ENCODE assay signal across 1 cellular context in genomic region chr16:73015612-73016487, GRCh38.
TF ChIP-seq lines count a peak whose summit lies in the region.

No MANE protein-coding gene starts in this region.

TF ChIP-seq in HepG2, 621 proteins besides CTCF, POLR2A, EP300 and RAD21 (continued from another document and continues in another):
- TF ChIP-seq ASH2L (IDR thresholded peaks at IDR 0.05; ENCODE audit: insufficient read length, low read depth, low read length) (peak; percentile 41), ZNF790 (CRISPR knock-in tag; IDR thresholded peaks at IDR 0.05; ENCODE audit: borderline replicate concordance) (no peak), NR2F6 (IDR thresholded peaks at IDR 0.05) (peak; percentile 11; the same call in 1 of the 2 replicates), NR2F6 (CRISPR knock-in tag; IDR thresholded peaks at IDR 0.05) (0 out of 2 replicates have a peak, but pooled peaks have one; percentile 11), NR2C2 (CRISPR knock-in tag; IDR thresholded peaks at IDR 0.05; ENCODE audit: borderline replicate concordance) (peak; percentile 29; the same call in 1 of the 2 replicates), CREM (IDR thresholded peaks at IDR 0.05) (peak; percentile 49; the same call in 1 of the 2 replicates), CREM (CRISPR knock-in tag; IDR thresholded peaks at IDR 0.05) (no peak), ETV5 (CRISPR knock-in tag; IDR thresholded peaks at IDR 0.05; ENCODE audit: borderline replicate concordance) (peak; percentile 13; the same call in 1 of the 2 replicates), ARNTL (CRISPR knock-in tag; IDR thresholded peaks at IDR 0.05) (0 out of 2 replicates have a peak, but pooled peaks have one; percentile 37), ZNF562 (CRISPR knock-in tag; IDR thresholded peaks at IDR 0.05; ENCODE audit: borderline replicate concordance) (no peak), HNF4G (IDR thresholded peaks at IDR 0.05; ENCODE audit: borderline replicate concordance, low read depth, low read length) (peak; percentile 17; the same call in 1 of the 2 replicates), HNF4G (CRISPR knock-in tag; IDR thresholded peaks at IDR 0.05; ENCODE audit: borderline replicate concordance, low read depth) (no peak), YEATS4 (CRISPR knock-in tag; IDR thresholded peaks at IDR 0.05; ENCODE audit: borderline replicate concordance) (peak; percentile 44; the same call in 1 of the 2 replicates), NONO (IDR thresholded peaks at IDR 0.05) (no peak), NONO (CRISPR knock-in tag; conservative IDR thresholded peaks at IDR 0.05) (no peak), PAX8 (CRISPR knock-in tag; IDR thresholded peaks at IDR 0.05; ENCODE audit: borderline replicate concordance) (peak; percentile 86; the same call in 1 of the 2 replicates), CENPX (CRISPR knock-in tag; IDR thresholded peaks at IDR 0.05) (no peak), SMYD3 (CRISPR knock-in tag; IDR thresholded peaks at IDR 0.05) (no peak), GZF1 (CRISPR knock-in tag; IDR thresholded peaks at IDR 0.05) (no peak), NFYC (CRISPR knock-in tag; IDR thresholded peaks at IDR 0.05) (peak; percentile 39; the same call in 1 of the 2 replicates), AKAP8 (CRISPR knock-in tag; IDR thresholded peaks at IDR 0.05) (no peak), ARNT (IDR thresholded peaks at IDR 0.05) (no peak), CBFB (CRISPR knock-in tag; IDR thresholded peaks at IDR 0.05) (peak; percentile 97), ZNF160 (CRISPR knock-in tag; IDR thresholded peaks at IDR 0.05) (no peak), EHMT2 (IDR thresholded peaks at IDR 0.05; ENCODE audit: borderline replicate concordance, low read depth, low read length) (peak; percentile 94), FOSL2 (CRISPR knock-in tag; IDR thresholded peaks at IDR 0.05) (peak; percentile 64), UBTF (CRISPR knock-in tag; IDR thresholded peaks at IDR 0.05) (peak; percentile 64), ZNF83 (CRISPR knock-in tag; IDR thresholded peaks at IDR 0.05; ENCODE audit: borderline replicate concordance) (peak; percentile 82; the same call in 1 of the 2 replicates), ZBTB20 (CRISPR knock-in tag; IDR thresholded peaks at IDR 0.05; ENCODE audit: borderline replicate concordance, low read depth) (no peak), HOXA5 (CRISPR knock-in tag; IDR thresholded peaks at IDR 0.05) (peak; percentile 40; the same call in 1 of the 2 replicates), SIN3B (IDR thresholded peaks at IDR 0.05; ENCODE audit: low read length) (0 out of 2 replicates have a peak, but pooled peaks have one; percentile 19), ZBTB26 (CRISPR knock-in tag; IDR thresholded peaks at IDR 0.05; ENCODE audit: borderline replicate concordance) (peak; percentile 35; the same call in 1 of the 2 replicates), ZNF605 (CRISPR knock-in tag; IDR thresholded peaks at IDR 0.05) (0 out of 2 replicates have a peak, but pooled peaks have one; percentile 61), ISX (CRISPR knock-in tag; conservative IDR thresholded peaks at IDR 0.05) (no peak), ZNF768 (CRISPR knock-in tag; IDR thresholded peaks at IDR 0.05) (peak; percentile 32; the same call in 1 of the 2 replicates)
- TF ChIP-seq, protein P1, sequence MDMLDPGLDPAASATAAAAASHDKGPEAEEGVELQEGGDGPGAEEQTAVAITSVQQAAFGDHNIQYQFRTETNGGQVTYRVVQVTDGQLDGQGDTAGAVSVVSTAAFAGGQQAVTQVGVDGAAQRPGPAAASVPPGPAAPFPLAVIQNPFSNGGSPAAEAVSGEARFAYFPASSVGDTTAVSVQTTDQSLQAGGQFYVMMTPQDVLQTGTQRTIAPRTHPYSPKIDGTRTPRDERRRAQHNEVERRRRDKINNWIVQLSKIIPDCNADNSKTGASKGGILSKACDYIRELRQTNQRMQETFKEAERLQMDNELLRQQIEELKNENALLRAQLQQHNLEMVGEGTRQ (IDR thresholded peaks at IDR 0.05; ENCODE audit: low read depth, low read length): no peak
- TF ChIP-seq, protein P1 (CRISPR knock-in tag; IDR thresholded peaks at IDR 0.05; ENCODE audit: borderline replicate concordance): no peak
- TF ChIP-seq, protein P2, sequence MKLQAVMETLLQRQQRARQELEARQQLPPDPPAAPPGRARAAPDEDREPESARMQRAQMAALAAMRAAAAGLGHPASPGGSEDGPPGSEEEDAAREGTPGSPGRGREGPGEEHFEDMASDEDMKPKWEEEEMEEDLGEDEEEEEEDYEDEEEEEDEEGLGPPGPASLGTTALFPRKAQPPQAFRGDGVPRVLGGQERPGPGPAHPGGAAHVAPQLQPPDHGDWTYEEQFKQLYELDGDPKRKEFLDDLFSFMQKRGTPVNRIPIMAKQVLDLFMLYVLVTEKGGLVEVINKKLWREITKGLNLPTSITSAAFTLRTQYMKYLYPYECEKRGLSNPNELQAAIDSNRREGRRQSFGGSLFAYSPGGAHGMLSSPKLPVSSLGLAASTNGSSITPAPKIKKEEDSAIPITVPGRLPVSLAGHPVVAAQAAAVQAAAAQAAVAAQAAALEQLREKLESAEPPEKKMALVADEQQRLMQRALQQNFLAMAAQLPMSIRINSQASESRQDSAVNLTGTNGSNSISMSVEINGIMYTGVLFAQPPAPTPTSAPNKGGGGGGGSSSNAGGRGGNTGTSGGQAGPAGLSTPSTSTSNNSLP (IDR thresholded peaks at IDR 0.05; ENCODE audit: low read depth, low read length): peak; percentile 86
- TF ChIP-seq, protein P3, sequence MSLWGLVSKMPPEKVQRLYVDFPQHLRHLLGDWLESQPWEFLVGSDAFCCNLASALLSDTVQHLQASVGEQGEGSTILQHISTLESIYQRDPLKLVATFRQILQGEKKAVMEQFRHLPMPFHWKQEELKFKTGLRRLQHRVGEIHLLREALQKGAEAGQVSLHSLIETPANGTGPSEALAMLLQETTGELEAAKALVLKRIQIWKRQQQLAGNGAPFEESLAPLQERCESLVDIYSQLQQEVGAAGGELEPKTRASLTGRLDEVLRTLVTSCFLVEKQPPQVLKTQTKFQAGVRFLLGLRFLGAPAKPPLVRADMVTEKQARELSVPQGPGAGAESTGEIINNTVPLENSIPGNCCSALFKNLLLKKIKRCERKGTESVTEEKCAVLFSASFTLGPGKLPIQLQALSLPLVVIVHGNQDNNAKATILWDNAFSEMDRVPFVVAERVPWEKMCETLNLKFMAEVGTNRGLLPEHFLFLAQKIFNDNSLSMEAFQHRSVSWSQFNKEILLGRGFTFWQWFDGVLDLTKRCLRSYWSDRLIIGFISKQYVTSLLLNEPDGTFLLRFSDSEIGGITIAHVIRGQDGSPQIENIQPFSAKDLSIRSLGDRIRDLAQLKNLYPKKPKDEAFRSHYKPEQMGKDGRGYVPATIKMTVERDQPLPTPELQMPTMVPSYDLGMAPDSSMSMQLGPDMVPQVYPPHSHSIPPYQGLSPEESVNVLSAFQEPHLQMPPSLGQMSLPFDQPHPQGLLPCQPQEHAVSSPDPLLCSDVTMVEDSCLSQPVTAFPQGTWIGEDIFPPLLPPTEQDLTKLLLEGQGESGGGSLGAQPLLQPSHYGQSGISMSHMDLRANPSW (CRISPR knock-in tag; IDR thresholded peaks at IDR 0.05; ENCODE audit: borderline replicate concordance): 0 out of 2 replicates have a peak, but pooled peaks have one; percentile 37
- TF ChIP-seq, protein P4, sequence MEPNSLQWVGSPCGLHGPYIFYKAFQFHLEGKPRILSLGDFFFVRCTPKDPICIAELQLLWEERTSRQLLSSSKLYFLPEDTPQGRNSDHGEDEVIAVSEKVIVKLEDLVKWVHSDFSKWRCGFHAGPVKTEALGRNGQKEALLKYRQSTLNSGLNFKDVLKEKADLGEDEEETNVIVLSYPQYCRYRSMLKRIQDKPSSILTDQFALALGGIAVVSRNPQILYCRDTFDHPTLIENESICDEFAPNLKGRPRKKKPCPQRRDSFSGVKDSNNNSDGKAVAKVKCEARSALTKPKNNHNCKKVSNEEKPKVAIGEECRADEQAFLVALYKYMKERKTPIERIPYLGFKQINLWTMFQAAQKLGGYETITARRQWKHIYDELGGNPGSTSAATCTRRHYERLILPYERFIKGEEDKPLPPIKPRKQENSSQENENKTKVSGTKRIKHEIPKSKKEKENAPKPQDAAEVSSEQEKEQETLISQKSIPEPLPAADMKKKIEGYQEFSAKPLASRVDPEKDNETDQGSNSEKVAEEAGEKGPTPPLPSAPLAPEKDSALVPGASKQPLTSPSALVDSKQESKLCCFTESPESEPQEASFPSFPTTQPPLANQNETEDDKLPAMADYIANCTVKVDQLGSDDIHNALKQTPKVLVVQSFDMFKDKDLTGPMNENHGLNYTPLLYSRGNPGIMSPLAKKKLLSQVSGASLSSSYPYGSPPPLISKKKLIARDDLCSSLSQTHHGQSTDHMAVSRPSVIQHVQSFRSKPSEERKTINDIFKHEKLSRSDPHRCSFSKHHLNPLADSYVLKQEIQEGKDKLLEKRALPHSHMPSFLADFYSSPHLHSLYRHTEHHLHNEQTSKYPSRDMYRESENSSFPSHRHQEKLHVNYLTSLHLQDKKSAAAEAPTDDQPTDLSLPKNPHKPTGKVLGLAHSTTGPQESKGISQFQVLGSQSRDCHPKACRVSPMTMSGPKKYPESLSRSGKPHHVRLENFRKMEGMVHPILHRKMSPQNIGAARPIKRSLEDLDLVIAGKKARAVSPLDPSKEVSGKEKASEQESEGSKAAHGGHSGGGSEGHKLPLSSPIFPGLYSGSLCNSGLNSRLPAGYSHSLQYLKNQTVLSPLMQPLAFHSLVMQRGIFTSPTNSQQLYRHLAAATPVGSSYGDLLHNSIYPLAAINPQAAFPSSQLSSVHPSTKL (CRISPR knock-in tag; IDR thresholded peaks at IDR 0.05): peak; percentile 59
- TF ChIP-seq, protein P5, sequence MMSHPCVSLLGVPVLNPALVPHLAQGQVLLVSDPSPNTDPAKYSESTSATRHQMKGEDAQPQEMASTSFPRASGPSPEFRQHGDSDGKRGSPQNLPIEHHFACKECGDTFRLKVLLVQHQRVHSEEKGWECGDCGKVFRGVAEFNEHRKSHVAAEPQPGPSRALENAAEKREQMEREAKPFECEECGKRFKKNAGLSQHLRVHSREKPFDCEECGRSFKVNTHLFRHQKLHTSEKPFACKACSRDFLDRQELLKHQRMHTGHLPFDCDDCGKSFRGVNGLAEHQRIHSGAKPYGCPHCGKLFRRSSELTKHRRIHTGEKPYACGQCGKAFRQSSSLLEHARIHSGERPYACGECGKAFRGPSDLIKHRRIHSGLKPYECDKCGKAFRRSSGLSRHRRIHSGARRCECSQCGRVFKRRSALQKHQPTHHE (CRISPR knock-in tag; IDR thresholded peaks at IDR 0.05; ENCODE audit: borderline replicate concordance): no peak; the same call in 1 of the 2 replicates
- TF ChIP-seq, protein P6, sequence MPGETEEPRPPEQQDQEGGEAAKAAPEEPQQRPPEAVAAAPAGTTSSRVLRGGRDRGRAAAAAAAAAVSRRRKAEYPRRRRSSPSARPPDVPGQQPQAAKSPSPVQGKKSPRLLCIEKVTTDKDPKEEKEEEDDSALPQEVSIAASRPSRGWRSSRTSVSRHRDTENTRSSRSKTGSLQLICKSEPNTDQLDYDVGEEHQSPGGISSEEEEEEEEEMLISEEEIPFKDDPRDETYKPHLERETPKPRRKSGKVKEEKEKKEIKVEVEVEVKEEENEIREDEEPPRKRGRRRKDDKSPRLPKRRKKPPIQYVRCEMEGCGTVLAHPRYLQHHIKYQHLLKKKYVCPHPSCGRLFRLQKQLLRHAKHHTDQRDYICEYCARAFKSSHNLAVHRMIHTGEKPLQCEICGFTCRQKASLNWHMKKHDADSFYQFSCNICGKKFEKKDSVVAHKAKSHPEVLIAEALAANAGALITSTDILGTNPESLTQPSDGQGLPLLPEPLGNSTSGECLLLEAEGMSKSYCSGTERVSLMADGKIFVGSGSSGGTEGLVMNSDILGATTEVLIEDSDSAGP (CRISPR knock-in tag; IDR thresholded peaks at IDR 0.05; ENCODE audit: borderline replicate concordance): peak; percentile 79; the same call in 1 of the 2 replicates
- TF ChIP-seq, protein P7, sequence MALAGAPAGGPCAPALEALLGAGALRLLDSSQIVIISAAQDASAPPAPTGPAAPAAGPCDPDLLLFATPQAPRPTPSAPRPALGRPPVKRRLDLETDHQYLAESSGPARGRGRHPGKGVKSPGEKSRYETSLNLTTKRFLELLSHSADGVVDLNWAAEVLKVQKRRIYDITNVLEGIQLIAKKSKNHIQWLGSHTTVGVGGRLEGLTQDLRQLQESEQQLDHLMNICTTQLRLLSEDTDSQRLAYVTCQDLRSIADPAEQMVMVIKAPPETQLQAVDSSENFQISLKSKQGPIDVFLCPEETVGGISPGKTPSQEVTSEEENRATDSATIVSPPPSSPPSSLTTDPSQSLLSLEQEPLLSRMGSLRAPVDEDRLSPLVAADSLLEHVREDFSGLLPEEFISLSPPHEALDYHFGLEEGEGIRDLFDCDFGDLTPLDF (CRISPR knock-in tag; IDR thresholded peaks at IDR 0.05): 0 out of 2 replicates have a peak, but pooled peaks have one; percentile 8
